Comparison of ENCODE assay signal across 20 cellular contexts in genomic region chr12:131052891-131053290, GRCh38.
"Had no signal": no experiment of that assay in that cellular context is flagged by ENCODE, and none has a peak within 500 bp of the region (broad histone marks: within the 10 kb centered on the region; RNA-seq: fewer than 3 reads in every experiment).

No MANE protein-coding gene starts in this region.

- ATAC-seq: mucosa of descending colon; pancreas; sciatic nerve; stimulated activated effector memory CD8-positive, alpha-beta T cell treated with anti-CD3 and anti-CD28 coated beads, Interleukin-12 subunit alpha, Interleukin-12 subunit beta, amount 100 ng/mL, for 72 hours; stimulated activated naive CD8-positive, alpha-beta T cell treated with anti-CD3 and anti-CD28 coated beads, Interleukin-15, Interleukin-2, amounts not matched to agents 100 U/mL and 50 U/mL, for 24 hours had no signal

- H3K4me3 ChIP-seq: coronary artery, mucosa of descending colon, pancreas, right atrium auricular region, smooth muscle cell, testis, tibial artery had no signal

- H3K27ac ChIP-seq: coronary artery, pancreas, right atrium auricular region, testis, tibial artery had no signal

- H3K4me2 ChIP-seq: smooth muscle cell had no signal

- H3K36me3 ChIP-seq: pancreas, tibial artery had no signal

- H3K9me3 ChIP-seq: mucosa of descending colon, pancreas, right atrium auricular region, testis, tibial artery had no signal

- H3K4me1 ChIP-seq: pancreas, tibial artery had no signal

- DNase-seq: dermis blood vessel endothelial cell; effector memory CD4-positive, alpha-beta T cell; hypothalamus; immature natural killer cell; islet precursor cell; mesenchymal stem cell; naive B cell; pancreas; stimulated activated CD4-positive, alpha-beta T cell treated with anti-CD3 and anti-CD28 coated beads, Interleukin-2, amount 100 ng/mL, for 24 hours; stimulated activated CD4-positive, alpha-beta T cell treated with anti-CD3 and anti-CD28 coated beads, Interleukin-4, amount 100 ng/mL, for 24 hours; stimulated activated naive CD8-positive, alpha-beta T cell treated with anti-CD3 and anti-CD28 coated beads, Interleukin-15, Interleukin-2, amounts not matched to agents 100 U/mL and 50 U/mL, for 24 hours; substantia nigra; testis; tibial artery had no signal

- H3K27me3 ChIP-seq: pancreas, right atrium auricular region, testis, tibial artery had no signal
